1 cellular context compared by ENCODE assay signal in genomic region chr1:26431979-26432695, GRCh38.
TF ChIP-seq lines count a peak whose summit lies in the region.

Gene DHDDS (plus strand): TSS chr1:26432321. CDS start chr1:26432946, 625 bp downstream.

TF ChIP-seq in K562, 482 proteins besides CTCF, POLR2A, EP300 and RAD21 (continued from another document and continues in another):
- TF ChIP-seq ELK1 (CRISPR knock-in tag; IDR thresholded peaks at IDR 0.05) (no peak), SNAPC5 (CRISPR knock-in tag; IDR thresholded peaks at IDR 0.05) (no peak), POLR2H (tag; IDR thresholded peaks at IDR 0.05; ENCODE audit: low read depth) (peak; percentile 73), RHOXF2B (CRISPR knock-in tag; conservative IDR thresholded peaks at IDR 0.05) (peak; percentile 67; the same call in 1 of the 2 replicates), SMARCE1 (IDR thresholded peaks at IDR 0.05) (peak; percentile 72; the same call in 1 of the 2 replicates), SIN3A (IDR thresholded peaks at IDR 0.05; ENCODE audit: borderline replicate concordance in 2 of 2, control insufficient read depth in 1 of 2, low read depth in 2 of 2, low read length in 2 of 2) (peak; percentile 97 to 98), ZNF79 (CRISPR knock-in tag; IDR thresholded peaks at IDR 0.05; ENCODE audit: low read depth) (no peak), E2F3 (CRISPR knock-in tag; IDR thresholded peaks at IDR 0.05) (peak; percentile 91), MAFK (IDR thresholded peaks at IDR 0.05; ENCODE audit: low read length) (no peak), ZFP36 (IDR thresholded peaks at IDR 0.05; ENCODE audit: low read depth, low read length, partially characterized antibody) (peak; percentile 11), HDAC2 (IDR thresholded peaks at IDR 0.05) (peak; percentile 92), SNRNP70 (optimal IDR thresholded peaks at IDR 0.05; ENCODE audit: low read depth, low read length) (no peak), ZNF263 (CRISPR knock-in tag; IDR thresholded peaks at IDR 0.05; ENCODE audit: borderline replicate concordance) (peak; percentile 71; the same call in 1 of the 2 replicates), ZNF445 (CRISPR knock-in tag; IDR thresholded peaks at IDR 0.05; ENCODE audit: low read depth) (no peak), KAT2B (IDR thresholded peaks at IDR 0.05; ENCODE audit: low read depth, low read length) (no peak), XRCC3 (IDR thresholded peaks at IDR 0.05) (no peak), HOXB6 (CRISPR knock-in tag; IDR thresholded peaks at IDR 0.05; ENCODE audit: borderline replicate concordance) (peak; percentile 44; the same call in 1 of the 2 replicates), RCOR1 (IDR thresholded peaks at IDR 0.05; ENCODE audit: borderline replicate concordance in 1 of 2, low read depth in 2 of 2, low read length in 2 of 2) (peak; percentile 31 to 78; a peak in 3 of 4 replicates), ZNF3 (CRISPR knock-in tag; IDR thresholded peaks at IDR 0.05) (no peak), MTA3 (IDR thresholded peaks at IDR 0.05; ENCODE audit: borderline replicate concordance) (peak; percentile 96), CHD4 (IDR thresholded peaks at IDR 0.05; ENCODE audit: insufficient read depth, insufficient replicate concordance, low read depth, low read length, poor library complexity, severe bottlenecking) (no peak), TRIM24 (IDR thresholded peaks at IDR 0.05) (0 out of 4 replicates have a peak, but pooled peaks of 1 of the 2 experiments have one; percentile 30), SFPQ (IDR thresholded peaks at IDR 0.05; ENCODE audit: low read depth, low read length) (no peak), CREBBP (IDR thresholded peaks at IDR 0.05; ENCODE audit: low read depth, low read length) (no peak), CBFB (CRISPR knock-in tag; IDR thresholded peaks at IDR 0.05) (peak; percentile 51; the same call in 1 of the 2 replicates), PHF21A (IDR thresholded peaks at IDR 0.05; ENCODE audit: borderline replicate concordance, low read depth) (no peak), SRSF7 (optimal IDR thresholded peaks at IDR 0.05; ENCODE audit: low read depth, low read length) (no peak), ZBTB5 (IDR thresholded peaks at IDR 0.05) (no peak), TFE3 (CRISPR knock-in tag; IDR thresholded peaks at IDR 0.05) (peak; percentile 99), TARDBP (IDR thresholded peaks at IDR 0.05) (peak; percentile 96; the same call in 1 of the 2 replicates), ESRRB (CRISPR knock-in tag; IDR thresholded peaks at IDR 0.05; ENCODE audit: borderline replicate concordance) (no peak), MYC (IDR thresholded peaks at IDR 0.05; ENCODE audit: low read depth, low read length) (peak; percentile 99), MYC (CRISPR knock-in tag; IDR thresholded peaks at IDR 0.05; ENCODE audit: borderline replicate concordance, low read depth) (peak; percentile 98), YBX1 (IDR thresholded peaks at IDR 0.05) (no peak), BCL6 (CRISPR knock-in tag; IDR thresholded peaks at IDR 0.05) (no peak), ZNF174 (CRISPR knock-in tag; IDR thresholded peaks at IDR 0.05) (no peak), DDX20 (tag; IDR thresholded peaks at IDR 0.05; ENCODE audit: low read depth) (no peak), TEAD1 (CRISPR knock-in tag; IDR thresholded peaks at IDR 0.05) (peak; percentile 20 to 96; a peak in 3 of 4 replicates), LARP7 (IDR thresholded peaks at IDR 0.05) (peak; percentile 94; the same call in 1 of the 2 replicates)
- TF ChIP-seq, protein P1, sequence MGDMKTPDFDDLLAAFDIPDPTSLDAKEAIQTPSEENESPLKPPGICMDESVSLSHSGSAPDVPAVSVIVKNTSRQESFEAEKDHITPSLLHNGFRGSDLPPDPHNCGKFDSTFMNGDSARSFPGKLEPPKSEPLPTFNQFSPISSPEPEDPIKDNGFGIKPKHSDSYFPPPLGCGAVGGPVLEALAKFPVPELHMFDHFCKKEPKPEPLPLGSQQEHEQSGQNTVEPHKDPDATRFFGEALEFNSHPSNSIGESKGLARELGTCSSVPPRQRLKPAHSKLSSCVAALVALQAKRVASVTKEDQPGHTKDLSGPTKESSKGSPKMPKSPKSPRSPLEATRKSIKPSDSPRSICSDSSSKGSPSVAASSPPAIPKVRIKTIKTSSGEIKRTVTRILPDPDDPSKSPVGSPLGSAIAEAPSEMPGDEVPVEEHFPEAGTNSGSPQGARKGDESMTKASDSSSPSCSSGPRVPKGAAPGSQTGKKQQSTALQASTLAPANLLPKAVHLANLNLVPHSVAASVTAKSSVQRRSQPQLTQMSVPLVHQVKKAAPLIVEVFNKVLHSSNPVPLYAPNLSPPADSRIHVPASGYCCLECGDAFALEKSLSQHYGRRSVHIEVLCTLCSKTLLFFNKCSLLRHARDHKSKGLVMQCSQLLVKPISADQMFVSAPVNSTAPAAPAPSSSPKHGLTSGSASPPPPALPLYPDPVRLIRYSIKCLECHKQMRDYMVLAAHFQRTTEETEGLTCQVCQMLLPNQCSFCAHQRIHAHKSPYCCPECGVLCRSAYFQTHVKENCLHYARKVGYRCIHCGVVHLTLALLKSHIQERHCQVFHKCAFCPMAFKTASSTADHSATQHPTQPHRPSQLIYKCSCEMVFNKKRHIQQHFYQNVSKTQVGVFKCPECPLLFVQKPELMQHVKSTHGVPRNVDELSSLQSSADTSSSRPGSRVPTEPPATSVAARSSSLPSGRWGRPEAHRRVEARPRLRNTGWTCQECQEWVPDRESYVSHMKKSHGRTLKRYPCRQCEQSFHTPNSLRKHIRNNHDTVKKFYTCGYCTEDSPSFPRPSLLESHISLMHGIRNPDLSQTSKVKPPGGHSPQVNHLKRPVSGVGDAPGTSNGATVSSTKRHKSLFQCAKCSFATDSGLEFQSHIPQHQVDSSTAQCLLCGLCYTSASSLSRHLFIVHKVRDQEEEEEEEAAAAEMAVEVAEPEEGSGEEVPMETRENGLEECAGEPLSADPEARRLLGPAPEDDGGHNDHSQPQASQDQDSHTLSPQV (IDR thresholded peaks at IDR 0.05) = peak; percentile 92
- TF ChIP-seq, protein P2, sequence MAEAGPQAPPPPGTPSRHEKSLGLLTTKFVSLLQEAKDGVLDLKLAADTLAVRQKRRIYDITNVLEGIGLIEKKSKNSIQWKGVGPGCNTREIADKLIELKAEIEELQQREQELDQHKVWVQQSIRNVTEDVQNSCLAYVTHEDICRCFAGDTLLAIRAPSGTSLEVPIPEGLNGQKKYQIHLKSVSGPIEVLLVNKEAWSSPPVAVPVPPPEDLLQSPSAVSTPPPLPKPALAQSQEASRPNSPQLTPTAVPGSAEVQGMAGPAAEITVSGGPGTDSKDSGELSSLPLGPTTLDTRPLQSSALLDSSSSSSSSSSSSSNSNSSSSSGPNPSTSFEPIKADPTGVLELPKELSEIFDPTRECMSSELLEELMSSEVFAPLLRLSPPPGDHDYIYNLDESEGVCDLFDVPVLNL (CRISPR knock-in tag; IDR thresholded peaks at IDR 0.05; ENCODE audit: low read depth) = peak; percentile 79; the same call in 1 of the 2 replicates
- TF ChIP-seq, protein P3, sequence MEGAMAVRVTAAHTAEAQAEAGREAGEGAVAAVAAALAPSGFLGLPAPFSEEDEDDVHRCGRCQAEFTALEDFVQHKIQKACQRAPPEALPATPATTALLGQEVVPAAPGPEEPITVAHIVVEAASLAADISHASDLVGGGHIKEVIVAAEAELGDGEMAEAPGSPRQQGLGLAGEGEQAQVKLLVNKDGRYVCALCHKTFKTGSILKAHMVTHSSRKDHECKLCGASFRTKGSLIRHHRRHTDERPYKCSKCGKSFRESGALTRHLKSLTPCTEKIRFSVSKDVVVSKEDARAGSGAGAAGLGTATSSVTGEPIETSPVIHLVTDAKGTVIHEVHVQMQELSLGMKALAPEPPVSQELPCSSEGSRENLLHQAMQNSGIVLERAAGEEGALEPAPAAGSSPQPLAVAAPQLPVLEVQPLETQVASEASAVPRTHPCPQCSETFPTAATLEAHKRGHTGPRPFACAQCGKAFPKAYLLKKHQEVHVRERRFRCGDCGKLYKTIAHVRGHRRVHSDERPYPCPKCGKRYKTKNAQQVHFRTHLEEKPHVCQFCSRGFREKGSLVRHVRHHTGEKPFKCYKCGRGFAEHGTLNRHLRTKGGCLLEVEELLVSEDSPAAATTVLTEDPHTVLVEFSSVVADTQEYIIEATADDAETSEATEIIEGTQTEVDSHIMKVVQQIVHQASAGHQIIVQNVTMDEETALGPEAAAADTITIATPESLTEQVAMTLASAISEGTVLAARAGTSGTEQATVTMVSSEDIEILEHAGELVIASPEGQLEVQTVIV (CRISPR knock-in tag; IDR thresholded peaks at IDR 0.05; ENCODE audit: borderline replicate concordance) = no peak
- TF ChIP-seq, protein P4, sequence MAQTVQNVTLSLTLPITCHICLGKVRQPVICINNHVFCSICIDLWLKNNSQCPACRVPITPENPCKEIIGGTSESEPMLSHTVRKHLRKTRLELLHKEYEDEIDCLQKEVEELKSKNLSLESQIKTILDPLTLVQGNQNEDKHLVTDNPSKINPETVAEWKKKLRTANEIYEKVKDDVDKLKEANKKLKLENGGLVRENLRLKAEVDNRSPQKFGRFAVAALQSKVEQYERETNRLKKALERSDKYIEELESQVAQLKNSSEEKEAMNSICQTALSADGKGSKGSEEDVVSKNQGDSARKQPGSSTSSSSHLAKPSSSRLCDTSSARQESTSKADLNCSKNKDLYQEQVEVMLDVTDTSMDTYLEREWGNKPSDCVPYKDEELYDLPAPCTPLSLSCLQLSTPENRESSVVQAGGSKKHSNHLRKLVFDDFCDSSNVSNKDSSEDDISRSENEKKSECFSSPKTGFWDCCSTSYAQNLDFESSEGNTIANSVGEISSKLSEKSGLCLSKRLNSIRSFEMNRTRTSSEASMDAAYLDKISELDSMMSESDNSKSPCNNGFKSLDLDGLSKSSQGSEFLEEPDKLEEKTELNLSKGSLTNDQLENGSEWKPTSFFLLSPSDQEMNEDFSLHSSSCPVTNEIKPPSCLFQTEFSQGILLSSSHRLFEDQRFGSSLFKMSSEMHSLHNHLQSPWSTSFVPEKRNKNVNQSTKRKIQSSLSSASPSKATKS (CRISPR knock-in tag; IDR thresholded peaks at IDR 0.05) = no peak
- TF ChIP-seq, protein P5, sequence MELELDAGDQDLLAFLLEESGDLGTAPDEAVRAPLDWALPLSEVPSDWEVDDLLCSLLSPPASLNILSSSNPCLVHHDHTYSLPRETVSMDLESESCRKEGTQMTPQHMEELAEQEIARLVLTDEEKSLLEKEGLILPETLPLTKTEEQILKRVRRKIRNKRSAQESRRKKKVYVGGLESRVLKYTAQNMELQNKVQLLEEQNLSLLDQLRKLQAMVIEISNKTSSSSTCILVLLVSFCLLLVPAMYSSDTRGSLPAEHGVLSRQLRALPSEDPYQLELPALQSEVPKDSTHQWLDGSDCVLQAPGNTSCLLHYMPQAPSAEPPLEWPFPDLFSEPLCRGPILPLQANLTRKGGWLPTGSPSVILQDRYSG (tag; conservative IDR thresholded peaks at IDR 0.05; ENCODE audit: low read depth) = peak; percentile 32; the same call in 1 of the 2 replicates
